Comparison of ENCODE assay signal across 37 cellular contexts in genomic region chr11:59716051-59716450, GRCh38. TPM values are rescaled to one million over a fixed set of nuclear protein-coding genes. Genes with fewer than 3 reads are reported as not detected.
"Had no signal": no experiment of that assay in that cellular context is flagged by ENCODE, and none has a peak within 500 bp of the region (broad histone marks: within the 10 kb centered on the region; RNA-seq: fewer than 3 reads in every experiment).

No MANE protein-coding gene starts in this region.

- H3K4me1 ChIP-seq: ascending aorta, Peyer's patch, SJSA1 had no signal

- H3K4me3 ChIP-seq: ascending aorta, cardiac muscle cell, Peyer's patch, SJSA1 had no signal

- ATAC-seq: activated CD4-positive, alpha-beta T cell treated with anti-CD3 and anti-CD28 coated beads for 36 hours; activated CD4-positive, CD25-positive, alpha-beta regulatory T cell treated with anti-CD3 and anti-CD28 coated beads, Interleukin-2, amount 50 U/mL, for 24 hours; activated CD8-positive, alpha-beta memory T cell treated with anti-CD3 and anti-CD28 coated beads, Interleukin-2, amount 10 ng/mL, durations not matched to agents 7 days and 5 days; PC-3; WTC11 had no signal

- H3K36me3 ChIP-seq: ascending aorta, cardiac muscle cell, Peyer's patch, SJSA1 had no signal

- H3K27me3 ChIP-seq: ascending aorta, Peyer's patch had no signal

- H3K9me3 ChIP-seq: ascending aorta, Peyer's patch, SJSA1, SK-N-SH had no signal

- H3K27ac ChIP-seq: ascending aorta, cardiac muscle cell, KMS-11, Peyer's patch, SJSA1 had no signal

- DNase-seq: activated CD4-positive, alpha-beta memory T cell treated with anti-CD3 and anti-CD28 coated beads for 36 hours; activated CD4-positive, alpha-beta T cell treated with anti-CD3 and anti-CD28 coated beads for 36 hours; activated CD4-positive, alpha-beta T cell treated with anti-CD3 and anti-CD28 coated beads, Interleukin-2, amount 50 U/mL, for 1 hour; activated CD8-positive, alpha-beta memory T cell treated with anti-CD3 and anti-CD28 coated beads for 24 hours; activated CD8-positive, alpha-beta memory T cell treated with anti-CD3 and anti-CD28 coated beads, Interleukin-2, amount 10 ng/mL, durations not matched to agents 7 days and 5 days; activated CD8-positive, alpha-beta memory T cell treated with anti-CD3 and anti-CD28 coated beads, Interleukin-2, amount 50 U/mL, for 48 hours; activated effector memory CD4-positive, alpha-beta T cell treated with Interleukin-2 at 50 U/mL for 16 hours; activated naive CD4-positive, alpha-beta T cell; activated naive CD4-positive, alpha-beta T cell treated with anti-CD3 and anti-CD28 coated beads, Interleukin-2, amount 50 U/mL, for 16 hours; activated naive CD8-positive, alpha-beta T cell treated with anti-CD3 and anti-CD28 coated beads for 36 hours; activated T-cell treated with anti-CD3 and anti-CD28 coated beads, Interleukin-2, amount 50 U/mL, for 48 hours; amygdala; MM.1S; MV-4-11; NCI-H1092; NCI-H1436 treated with DMSO at 0.1 percent for 48 hours; NCI-H1694 treated with DMSO at 0.1 percent for 48 hours; NCI-H2029 treated with DMSO at 0.1 percent for 48 hours; NCI-H2171 treated with DMSO at 0.1 percent for 48 hours; NCI-H2227 treated with DMSO at 0.1 percent for 48 hours; NCI-H446; NCI-H510A treated with DMSO at 0.1 percent for 48 hours; NCI-H526 treated with DMSO at 0.1 percent for 48 hours; NCI-H774; PC-3; Peyer's patch; RPMI8226; SHP77 treated with DMSO at 0.1 percent for 48 hours; SK-N-SH had no signal

RNA-seq across cellular contexts. Expression of gene OR10V1, which starts 2.4 kb away (rescaled TPM):
- total RNA-seq: activated CD4-positive, alpha-beta memory T cell treated with anti-CD3 and anti-CD28 coated beads for 36 hours; activated CD4-positive, alpha-beta T cell treated with anti-CD3 and anti-CD28 coated beads for 36 hours; activated CD8-positive, alpha-beta memory T cell treated with anti-CD3 and anti-CD28 coated beads, Interleukin-2, amount 10 ng/mL, durations not matched to agents 7 days and 5 days; activated naive CD8-positive, alpha-beta T cell treated with anti-CD3 and anti-CD28 coated beads for 36 hours; ascending aorta; cardiac muscle cell; chondrocyte; LHCN-M2; PC-3; Peyer's patch; SJSA1; WTC11 had no signal
